ENCODE assay signal across 18 cellular contexts in the genomic region with DNA sequence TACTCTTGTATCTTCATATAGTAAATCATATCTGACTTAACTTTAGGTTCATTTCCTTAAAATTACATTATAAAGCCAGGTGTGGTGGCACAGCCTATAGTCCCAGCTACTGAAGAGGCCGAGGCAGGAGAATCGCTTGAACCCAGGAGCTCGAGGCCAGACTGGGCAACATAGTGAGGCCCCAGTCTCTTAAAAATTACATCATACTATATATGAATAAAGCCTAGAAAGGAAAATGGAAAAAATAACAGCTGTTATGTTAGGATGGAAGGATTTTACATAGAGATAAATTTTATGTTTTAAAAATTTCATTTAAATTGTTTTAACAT.
"Had no signal": no experiment of that assay in that cellular context is flagged by ENCODE, and none has a peak within 500 bp of the region (broad histone marks: within the 10 kb centered on the region; RNA-seq: fewer than 3 reads in every experiment).

No MANE protein-coding gene starts in this region.

- H3K9me3 ChIP-seq: esophagus muscularis mucosa, pancreas, testis, tibial nerve had no signal

- H3K9me3 Mint-ChIP-seq: naive thymus-derived CD8-positive, alpha-beta T cell had no signal

- H3K4me3 ChIP-seq: esophagus muscularis mucosa, pancreas, smooth muscle cell, testis, tibial nerve had no signal

- H3K27me3 Mint-ChIP-seq: naive thymus-derived CD8-positive, alpha-beta T cell; progenitor cell of endocrine pancreas had no signal

- ATAC-seq: left colon; naive thymus-derived CD8-positive, alpha-beta T cell; pancreas; right cardiac atrium; stimulated activated naive CD8-positive, alpha-beta T cell treated with anti-CD3 and anti-CD28 coated beads, Interleukin-15, Interleukin-2, amounts not matched to agents 100 U/mL and 50 U/mL, for 24 hours had no signal

- H3K4me2 ChIP-seq: smooth muscle cell had no signal

- H3K27ac ChIP-seq: epithelial cell of prostate, pancreas, testis, tibial nerve had no signal

- DNase-seq: caudate nucleus; cortex of kidney; effector memory CD4-positive, alpha-beta T cell; hippocampal formation; left colon; mesendoderm; naive thymus-derived CD8-positive, alpha-beta T cell; occipital lobe; pancreas; right cardiac atrium; stimulated activated CD4-positive, alpha-beta T cell treated with anti-CD3 and anti-CD28 coated beads, Interleukin-2, amount 100 ng/mL, for 48 hours; stimulated activated naive CD8-positive, alpha-beta T cell treated with anti-CD3 and anti-CD28 coated beads, Interleukin-15, Interleukin-2, amounts not matched to agents 100 U/mL and 50 U/mL, for 24 hours; testis had no signal

- H3K27me3 ChIP-seq: esophagus muscularis mucosa, pancreas, testis, tibial nerve had no signal
